Comparison of ENCODE assay signal across 8 cellular contexts in the genomic region with DNA sequence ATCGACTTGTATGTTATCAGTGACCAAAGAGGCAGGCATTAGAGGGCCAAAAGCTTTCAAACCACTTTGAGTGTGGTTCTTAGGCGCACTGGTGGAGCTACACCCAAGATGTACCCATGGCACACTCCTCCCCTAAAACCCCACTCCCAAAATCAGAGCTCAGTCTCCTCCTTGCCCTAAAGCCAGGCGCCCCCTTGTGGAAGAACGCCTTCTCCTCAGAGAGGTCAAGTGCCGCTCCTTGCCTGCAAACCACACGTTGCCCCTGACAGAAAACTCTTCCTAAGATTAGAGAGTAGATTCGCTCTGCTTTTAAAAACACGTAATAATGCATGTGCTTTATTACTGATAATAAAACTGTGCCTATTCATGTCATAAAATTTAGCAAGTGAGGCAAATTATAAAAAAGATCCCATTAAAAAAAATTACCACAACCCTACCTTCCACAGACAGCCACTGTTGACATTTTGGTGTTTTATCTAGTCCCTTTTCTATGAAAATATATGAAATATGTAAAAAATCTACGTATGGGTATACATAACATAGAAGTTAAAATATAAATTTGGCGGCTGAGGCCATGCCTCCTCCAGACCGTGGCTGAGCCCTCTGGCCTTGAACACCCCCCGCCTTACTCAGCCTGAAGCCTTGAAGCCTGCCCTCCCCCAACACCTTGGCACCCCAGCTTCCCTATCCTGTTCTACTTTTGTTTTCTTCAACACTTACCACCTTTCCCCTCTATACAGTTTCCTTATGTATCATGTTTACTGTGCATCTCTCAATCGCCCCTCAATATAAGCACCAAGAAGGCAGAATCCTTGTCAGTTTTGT. TPM values are rescaled to one million over a fixed set of nuclear protein-coding genes. Genes with fewer than 3 reads are reported as not detected.
DNase-seq lines count a peak whose midpoint lies in the region; ATAC-seq, FAIRE-seq and TF ChIP-seq lines count a peak whose summit lies in the region.

No MANE protein-coding gene starts in this region.

- CTCF ChIA-PET in AG04449 (lab: Yijun Ruan, JAX), result interaction anchor here (0.8 to 5.4 kb wide), 42 partner anchors 8 to 190 kb away, joined by 3 to 48 read pairs (median 5); partner anchors contain the start of genes BCL2L10 and LEO1

- ATAC-seq in GM21423 (IDR thresholded peaks at IDR 0.05; ENCODE audit: unreplicated experiment), result no peak

- peak; percentile 79 for TF ChIP-seq CTCF in AG04449 (IDR thresholded peaks at IDR 0.05; ENCODE audit: insufficient read depth, low read length, missing control alignments)
- TF ChIP-seq CTCF in endothelial cell (IDR thresholded peaks at IDR 0.05; ENCODE audit: unreplicated experiment), result peak; percentile 70

- POLR2A ChIA-PET in AG04449 (lab: Yijun Ruan, JAX), result no interaction called here

- no peaks in the 10 kb centered on the region for H3K9me3 Mint-ChIP-seq in endothelial cell (ENCODE audit: unreplicated experiment)

- peak; percentile 56 for FAIRE-seq in GM18507 (lab: Jason Lieb, UNC)

- DNase-seq in AG04449 (ENCODE audit: low read depth, low spot score), result no peak
- peak; percentile 52 for DNase-seq in GM18507 (ENCODE audit: extremely low spot score, insufficient read length, low read depth)
- DNase-seq in NCI-H82 treated with DMSO at 0.1 percent for 48 hours (lab: John Stamatoyannopoulos, UW; ENCODE audit: unreplicated experiment), result peak; percentile 15
- peak; percentile 66 to 70 for DNase-seq in activated CD8-positive, alpha-beta memory T cell treated with anti-CD3 and anti-CD28 coated beads for 4 hours (ENCODE audit: low read depth in 2 of 2)
- peak; percentile 91 for DNase-seq in endothelial cell (ENCODE audit: low spot score)
- DNase-seq in midbrain (lab: John Stamatoyannopoulos, UW), result peak; percentile 73
- peak; percentile 74 for DNase-seq in stimulated activated CD8-positive, alpha-beta memory T cell treated with anti-CD3 and anti-CD28 coated beads, Interleukin-4, amount 100 ng/mL, for 24 hours (ENCODE audit: low read depth)

- H3K27me3 Mint-ChIP-seq in endothelial cell (ENCODE audit: unreplicated experiment), result peaks cover 3% of the 10 kb centered on the region

- no peak overlapping the region for H3K27ac Mint-ChIP-seq in endothelial cell (ENCODE audit: unreplicated experiment)

- no peak overlapping the region for H3K4me3 Mint-ChIP-seq in endothelial cell (ENCODE audit: unreplicated experiment)

- no peaks in the 10 kb centered on the region for H3K36me3 Mint-ChIP-seq in endothelial cell (ENCODE audit: low read depth, unreplicated experiment)

- peaks cover 3% of the 10 kb centered on the region for H3K4me1 Mint-ChIP-seq in endothelial cell (ENCODE audit: unreplicated experiment)

- H3K4me3 ChIP-seq in AG04449 (ENCODE audit: low read depth, low read length), result no peak overlapping the region

RNA-seq across cellular contexts. Expression of gene BCL2L10, which starts 33.5 kb away (rescaled TPM):
- total RNA-seq in endothelial cell (ENCODE audit: unreplicated experiment), result not detected
